ENCODE assay signal across 1 cellular context in the genomic region with DNA sequence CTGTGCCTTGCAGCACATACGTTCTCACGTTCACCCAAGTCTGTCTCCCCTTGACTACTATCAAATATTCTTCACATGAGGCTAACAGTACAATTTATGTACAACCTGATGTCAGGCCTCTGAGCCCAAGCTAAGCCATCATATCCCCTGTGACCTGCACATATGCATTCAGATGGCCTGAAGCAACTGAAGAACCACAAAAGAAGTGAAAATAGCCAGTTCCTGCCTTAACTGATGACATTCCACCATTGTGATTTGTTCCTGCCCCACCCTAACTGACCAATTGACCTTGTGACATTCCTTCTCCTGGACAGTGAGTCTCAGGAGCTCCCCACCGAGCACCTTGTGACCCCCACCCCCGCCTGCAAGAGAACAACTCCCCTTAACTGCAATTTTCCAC.
TF ChIP-seq lines count a peak whose summit lies in the region.

No MANE protein-coding gene starts in this region.

TF ChIP-seq in HCT116, 20 proteins besides CTCF, POLR2A, EP300 and RAD21:
- TF ChIP-seq CBX3 (IDR thresholded peaks at IDR 0.05; ENCODE audit: low read depth), result peak; percentile 64; the same call in 1 of the 2 replicates
